ENCODE assay signal across 22 cellular contexts in genomic region chr21:18373631-18374030, GRCh38. TPM values are rescaled to one million over a fixed set of nuclear protein-coding genes. Genes with fewer than 3 reads are reported as not detected.
"Had no signal": no experiment of that assay in that cellular context is flagged by ENCODE, and none has a peak within 500 bp of the region (broad histone marks: within the 10 kb centered on the region; RNA-seq: fewer than 3 reads in every experiment).

No MANE protein-coding gene starts in this region.

- H3K36me3 ChIP-seq: ascending aorta, SJSA1 had no signal

- H3K4me1 ChIP-seq: ascending aorta, SJSA1 had no signal

- H3K9me3 ChIP-seq: ascending aorta had no signal

- DNase-seq: activated CD4-positive, alpha-beta T cell treated with anti-CD3 and anti-CD28 coated beads for 48 hours; activated CD4-positive, alpha-beta T cell treated with anti-CD3 and anti-CD28 coated beads, Interleukin-2, amount 50 U/mL, for 4 hours; activated CD4-positive, CD25-positive, alpha-beta regulatory T cell treated with anti-CD3 and anti-CD28 coated beads, Interleukin-2, amount 50 U/mL, for 72 hours; activated CD8-positive, alpha-beta memory T cell treated with anti-CD3 and anti-CD28 coated beads, Interleukin-2, amount 50 U/mL, for 48 hours; activated CD8-positive, alpha-beta T cell treated with anti-CD3 and anti-CD28 coated beads, Interleukin-2, amount 10 ng/mL, durations not matched to agents 7 days and 5 days; activated naive CD4-positive, alpha-beta T cell treated with anti-CD3 and anti-CD28 coated beads, Interleukin-2, amount 50 U/mL, for 16 hours; activated naive CD8-positive, alpha-beta T cell treated with anti-CD3 and anti-CD28 coated beads, Interleukin-2, amount 10 ng/mL, durations not matched to agents 7 days and 5 days; activated T-cell treated with anti-CD3 and anti-CD28 coated beads, Interleukin-2, amount 50 U/mL, for 1 hour; amniotic stem cell; cerebellar nuclear complex; NCI-H1048; NCI-H146; NCI-H187 treated with DMSO at 0.1 percent for 48 hours; NCI-H2081 treated with DMSO at 0.1 percent for 48 hours; NCI-H526; NCI-H82; NK-92 treated with Interleukin-12 subunit alpha and Interleukin-12 subunit beta, amount 100 ng/mL, for 24 hours; SHP77 had no signal

- H3K27me3 ChIP-seq: ascending aorta, SJSA1 had no signal

- H3K4me3 ChIP-seq: ascending aorta, SJSA1 had no signal

- H3K27ac ChIP-seq: ascending aorta, SJSA1 had no signal

RNA-seq across cellular contexts. Expression of gene TMPRSS15, which starts 30.0 kb away (rescaled TPM):
- total RNA-seq: activated CD8-positive, alpha-beta T cell treated with anti-CD3 and anti-CD28 coated beads, Interleukin-2, amount 10 ng/mL, durations not matched to agents 7 days and 5 days; activated naive CD8-positive, alpha-beta T cell treated with anti-CD3 and anti-CD28 coated beads, Interleukin-2, amount 10 ng/mL, durations not matched to agents 7 days and 5 days; ascending aorta; cardiac septum; SJSA1; WTC11 had no signal
